Comparison of ENCODE assay signal across 1 cellular context in genomic region chr1:52055066-52055853, GRCh38.
TF ChIP-seq lines count a peak whose summit lies in the region.

Gene TXNDC12 (minus strand): TSS chr1:52055191. CDS start chr1:52055096, 95 bp downstream.

TF ChIP-seq in HEK293, 187 proteins besides CTCF, POLR2A, EP300 and RAD21 (continued from another document and continues in another):
- TF ChIP-seq, protein P1, sequence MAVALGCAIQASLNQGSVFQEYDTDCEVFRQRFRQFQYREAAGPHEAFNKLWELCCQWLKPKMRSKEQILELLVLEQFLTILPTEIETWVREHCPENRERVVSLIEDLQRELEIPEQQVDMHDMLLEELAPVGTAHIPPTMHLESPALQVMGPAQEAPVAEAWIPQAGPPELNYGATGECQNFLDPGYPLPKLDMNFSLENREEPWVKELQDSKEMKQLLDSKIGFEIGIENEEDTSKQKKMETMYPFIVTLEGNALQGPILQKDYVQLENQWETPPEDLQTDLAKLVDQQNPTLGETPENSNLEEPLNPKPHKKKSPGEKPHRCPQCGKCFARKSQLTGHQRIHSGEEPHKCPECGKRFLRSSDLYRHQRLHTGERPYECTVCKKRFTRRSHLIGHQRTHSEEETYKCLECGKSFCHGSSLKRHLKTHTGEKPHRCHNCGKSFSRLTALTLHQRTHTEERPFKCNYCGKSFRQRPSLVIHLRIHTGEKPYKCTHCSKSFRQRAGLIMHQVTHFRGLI (tag by site-specific recombination; IDR thresholded peaks at IDR 0.05) = no peak
- 0 out of 2 replicates have a peak, but pooled peaks have one; percentile 22 for TF ChIP-seq OSR2 (tag by site-specific recombination; IDR thresholded peaks at IDR 0.05)
- no peak for TF ChIP-seq ZNF274 (IDR thresholded peaks at IDR 0.05; ENCODE audit: low read length)
- no peak for TF ChIP-seq ZNF274 (tag by site-specific recombination; IDR thresholded peaks at IDR 0.05; ENCODE audit: borderline replicate concordance)
- no peak for TF ChIP-seq ZNF701 (tag by site-specific recombination; IDR thresholded peaks at IDR 0.05)
- TF ChIP-seq ZEB2 (tag by site-specific recombination; IDR thresholded peaks at IDR 0.05) = peak; percentile 93
- no peak for TF ChIP-seq ZNF146 (tag by site-specific recombination; IDR thresholded peaks at IDR 0.05)
- peak; percentile 36; the same call in 1 of the 2 replicates for TF ChIP-seq GFI1B (tag by site-specific recombination; IDR thresholded peaks at IDR 0.05)
- no peak for TF ChIP-seq ZNF133 (tag by site-specific recombination; IDR thresholded peaks at IDR 0.05)
- TF ChIP-seq ZBTB21 (tag by site-specific recombination; IDR thresholded peaks at IDR 0.05) = peak; percentile 30
- TF ChIP-seq ZNF157 (tag by site-specific recombination; IDR thresholded peaks at IDR 0.05) = no peak
- 0 out of 2 replicates have a peak, but pooled peaks have one; percentile 40 for TF ChIP-seq ZNF664 (tag by site-specific recombination; IDR thresholded peaks at IDR 0.05)
- no peak for TF ChIP-seq ZNF654 (tag by site-specific recombination; IDR thresholded peaks at IDR 0.05; ENCODE audit: low read depth)
- TF ChIP-seq, protein P2, sequence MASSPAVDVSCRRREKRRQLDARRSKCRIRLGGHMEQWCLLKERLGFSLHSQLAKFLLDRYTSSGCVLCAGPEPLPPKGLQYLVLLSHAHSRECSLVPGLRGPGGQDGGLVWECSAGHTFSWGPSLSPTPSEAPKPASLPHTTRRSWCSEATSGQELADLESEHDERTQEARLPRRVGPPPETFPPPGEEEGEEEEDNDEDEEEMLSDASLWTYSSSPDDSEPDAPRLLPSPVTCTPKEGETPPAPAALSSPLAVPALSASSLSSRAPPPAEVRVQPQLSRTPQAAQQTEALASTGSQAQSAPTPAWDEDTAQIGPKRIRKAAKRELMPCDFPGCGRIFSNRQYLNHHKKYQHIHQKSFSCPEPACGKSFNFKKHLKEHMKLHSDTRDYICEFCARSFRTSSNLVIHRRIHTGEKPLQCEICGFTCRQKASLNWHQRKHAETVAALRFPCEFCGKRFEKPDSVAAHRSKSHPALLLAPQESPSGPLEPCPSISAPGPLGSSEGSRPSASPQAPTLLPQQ (tag by site-specific recombination; IDR thresholded peaks at IDR 0.05) = peak; percentile 56
- TF ChIP-seq ZBTB48 (tag by site-specific recombination; IDR thresholded peaks at IDR 0.05) = no peak
- TF ChIP-seq ZBTB7A (tag by site-specific recombination; IDR thresholded peaks at IDR 0.05; ENCODE audit: low read depth) = no peak
- no peak for TF ChIP-seq ZNF37A (tag by site-specific recombination; IDR thresholded peaks at IDR 0.05)
- TF ChIP-seq, protein P3, sequence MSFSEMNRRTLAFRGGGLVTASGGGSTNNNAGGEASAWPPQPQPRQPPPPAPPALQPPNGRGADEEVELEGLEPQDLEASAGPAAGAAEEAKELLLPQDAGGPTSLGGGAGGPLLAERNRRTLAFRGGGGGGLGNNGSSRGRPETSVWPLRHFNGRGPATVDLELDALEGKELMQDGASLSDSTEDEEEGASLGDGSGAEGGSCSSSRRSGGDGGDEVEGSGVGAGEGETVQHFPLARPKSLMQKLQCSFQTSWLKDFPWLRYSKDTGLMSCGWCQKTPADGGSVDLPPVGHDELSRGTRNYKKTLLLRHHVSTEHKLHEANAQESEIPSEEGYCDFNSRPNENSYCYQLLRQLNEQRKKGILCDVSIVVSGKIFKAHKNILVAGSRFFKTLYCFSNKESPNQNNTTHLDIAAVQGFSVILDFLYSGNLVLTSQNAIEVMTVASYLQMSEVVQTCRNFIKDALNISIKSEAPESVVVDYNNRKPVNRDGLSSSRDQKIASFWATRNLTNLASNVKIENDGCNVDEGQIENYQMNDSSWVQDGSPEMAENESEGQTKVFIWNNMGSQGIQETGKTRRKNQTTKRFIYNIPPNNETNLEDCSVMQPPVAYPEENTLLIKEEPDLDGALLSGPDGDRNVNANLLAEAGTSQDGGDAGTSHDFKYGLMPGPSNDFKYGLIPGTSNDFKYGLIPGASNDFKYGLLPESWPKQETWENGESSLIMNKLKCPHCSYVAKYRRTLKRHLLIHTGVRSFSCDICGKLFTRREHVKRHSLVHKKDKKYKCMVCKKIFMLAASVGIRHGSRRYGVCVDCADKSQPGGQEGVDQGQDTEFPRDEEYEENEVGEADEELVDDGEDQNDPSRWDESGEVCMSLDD (tag by site-specific recombination; IDR thresholded peaks at IDR 0.05) = no peak
- TF ChIP-seq ZNF48 (tag by site-specific recombination; IDR thresholded peaks at IDR 0.05) = no peak
- TF ChIP-seq ZNF433 (tag by site-specific recombination; IDR thresholded peaks at IDR 0.05; ENCODE audit: low read depth) = no peak
- TF ChIP-seq ZBTB6 (tag by site-specific recombination; IDR thresholded peaks at IDR 0.05) = 0 out of 2 replicates have a peak, but pooled peaks have one; percentile 37
- TF ChIP-seq KLF7 (tag by site-specific recombination; IDR thresholded peaks at IDR 0.05; ENCODE audit: borderline replicate concordance) = 0 out of 2 replicates have a peak, but pooled peaks have one; percentile 51
- 0 out of 2 replicates have a peak, but pooled peaks have one; percentile 11 for TF ChIP-seq ZNF623 (tag by site-specific recombination; IDR thresholded peaks at IDR 0.05)
- TF ChIP-seq ZBTB8A (tag by site-specific recombination; IDR thresholded peaks at IDR 0.05) = peak; percentile 9; the same call in 1 of the 2 replicates
- TF ChIP-seq, protein P4, sequence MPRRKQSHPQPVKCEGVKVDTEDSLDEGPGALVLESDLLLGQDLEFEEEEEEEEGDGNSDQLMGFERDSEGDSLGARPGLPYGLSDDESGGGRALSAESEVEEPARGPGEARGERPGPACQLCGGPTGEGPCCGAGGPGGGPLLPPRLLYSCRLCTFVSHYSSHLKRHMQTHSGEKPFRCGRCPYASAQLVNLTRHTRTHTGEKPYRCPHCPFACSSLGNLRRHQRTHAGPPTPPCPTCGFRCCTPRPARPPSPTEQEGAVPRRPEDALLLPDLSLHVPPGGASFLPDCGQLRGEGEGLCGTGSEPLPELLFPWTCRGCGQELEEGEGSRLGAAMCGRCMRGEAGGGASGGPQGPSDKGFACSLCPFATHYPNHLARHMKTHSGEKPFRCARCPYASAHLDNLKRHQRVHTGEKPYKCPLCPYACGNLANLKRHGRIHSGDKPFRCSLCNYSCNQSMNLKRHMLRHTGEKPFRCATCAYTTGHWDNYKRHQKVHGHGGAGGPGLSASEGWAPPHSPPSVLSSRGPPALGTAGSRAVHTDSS (tag by site-specific recombination; IDR thresholded peaks at IDR 0.05) = 0 out of 2 replicates have a peak, but pooled peaks have one; percentile 44
- peak; percentile 85 for TF ChIP-seq ZFHX2 (tag by site-specific recombination; conservative IDR thresholded peaks at IDR 0.05)
- TF ChIP-seq, protein P5, sequence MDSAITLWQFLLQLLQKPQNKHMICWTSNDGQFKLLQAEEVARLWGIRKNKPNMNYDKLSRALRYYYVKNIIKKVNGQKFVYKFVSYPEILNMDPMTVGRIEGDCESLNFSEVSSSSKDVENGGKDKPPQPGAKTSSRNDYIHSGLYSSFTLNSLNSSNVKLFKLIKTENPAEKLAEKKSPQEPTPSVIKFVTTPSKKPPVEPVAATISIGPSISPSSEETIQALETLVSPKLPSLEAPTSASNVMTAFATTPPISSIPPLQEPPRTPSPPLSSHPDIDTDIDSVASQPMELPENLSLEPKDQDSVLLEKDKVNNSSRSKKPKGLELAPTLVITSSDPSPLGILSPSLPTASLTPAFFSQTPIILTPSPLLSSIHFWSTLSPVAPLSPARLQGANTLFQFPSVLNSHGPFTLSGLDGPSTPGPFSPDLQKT (IDR thresholded peaks at IDR 0.05; ENCODE audit: borderline replicate concordance, low read depth, low read length) = no peak
- TF ChIP-seq ZNF530 (tag by site-specific recombination; IDR thresholded peaks at IDR 0.05; ENCODE audit: low read depth) = no peak
- no peak for TF ChIP-seq BCL11A (tag by site-specific recombination; IDR thresholded peaks at IDR 0.05; ENCODE audit: low read depth)
- TF ChIP-seq ZSCAN4 (tag by site-specific recombination; IDR thresholded peaks at IDR 0.05) = no peak
- peak; percentile 47; the same call in 1 of the 2 replicates for TF ChIP-seq ZSCAN30 (tag by site-specific recombination; IDR thresholded peaks at IDR 0.05)
- no peak for TF ChIP-seq ZNF510 (tag by site-specific recombination; IDR thresholded peaks at IDR 0.05; ENCODE audit: insufficient replicate concordance)
- peak; percentile 65 for TF ChIP-seq ZNF2 (tag by site-specific recombination; IDR thresholded peaks at IDR 0.05)
- no peak for TF ChIP-seq ZNF658 (tag by site-specific recombination; IDR thresholded peaks at IDR 0.05)
- TF ChIP-seq ZNF302 (tag by site-specific recombination; IDR thresholded peaks at IDR 0.05; ENCODE audit: low read depth) = no peak
- no peak for TF ChIP-seq ZNF560 (tag by site-specific recombination; IDR thresholded peaks at IDR 0.05; ENCODE audit: borderline replicate concordance)
- peak; percentile 89 for TF ChIP-seq ZBTB17 (tag by site-specific recombination; IDR thresholded peaks at IDR 0.05)
- peak; percentile 88 for TF ChIP-seq ZBTB11 (tag by site-specific recombination; conservative IDR thresholded peaks at IDR 0.05; ENCODE audit: low read depth)
- TF ChIP-seq ZNF175 (tag by site-specific recombination; IDR thresholded peaks at IDR 0.05) = no peak
- TF ChIP-seq ZSCAN23 (tag by site-specific recombination; IDR thresholded peaks at IDR 0.05) = no peak
- no peak for TF ChIP-seq REST (tag by site-specific recombination; IDR thresholded peaks at IDR 0.05)
- TF ChIP-seq ZNF544 (tag by site-specific recombination; IDR thresholded peaks at IDR 0.05) = no peak
- TF ChIP-seq ZNF596 (tag by site-specific recombination; IDR thresholded peaks at IDR 0.05) = no peak
- no peak for TF ChIP-seq ZNF354C (tag by site-specific recombination; IDR thresholded peaks at IDR 0.05; ENCODE audit: borderline replicate concordance, low read depth)
